8 cellular contexts compared by ENCODE assay signal in genomic region chr20:25042531-25043498, GRCh38. TPM values are rescaled to one million over a fixed set of nuclear protein-coding genes. Genes with fewer than 3 reads are reported as not detected.
DNase-seq lines count a peak whose midpoint lies in the region; ATAC-seq and TF ChIP-seq lines count a peak whose summit lies in the region.

No MANE protein-coding gene starts in this region.

- peak overlapping the region; percentile 84 for H3K27ac ChIP-seq in CD4-positive, CD25-positive, alpha-beta regulatory T cell (ENCODE audit: insufficient read depth, low read length, poor library complexity, severe bottlenecking)
- no peak overlapping the region for H3K27ac ChIP-seq in PC-3 (ENCODE audit: low read length)

- H3K9me3 ChIP-seq in CD4-positive, CD25-positive, alpha-beta regulatory T cell (ENCODE audit: control insufficient read depth in 2 of 2, low read length in 2 of 2), result no peaks in the 10 kb centered on the region
- no peaks in the 10 kb centered on the region for H3K9me3 ChIP-seq in PC-3 (ENCODE audit: low read length)

- DNase-seq in CD4-positive, CD25-positive, alpha-beta regulatory T cell, result peak; percentile 7 to 82 (median 58)
- peak; percentile 79 for DNase-seq in activated CD4-positive, alpha-beta T cell treated with anti-CD3 and anti-CD28 coated beads, Interleukin-2, amount 10 ng/mL, durations not matched to agents 24 days and 14 days
- DNase-seq in globus pallidus (ENCODE audit: low spot score), result peak; percentile 57
- DNase-seq in stimulated activated naive B cell treated with anti-CD40 and anti-IgM and Interleukin-4, amounts not matched to agents 10 μg/mL and 1 μg/mL and 100 μg/mL, for 72 hours, result peak; percentile 74
- no peak for DNase-seq in superior temporal gyrus (ENCODE audit: extremely low spot score)
- DNase-seq in PC-3, result no peak

- H3K27me3 Mint-ChIP-seq in CD4-positive, CD25-positive, alpha-beta regulatory T cell, result no peaks in the 10 kb centered on the region
- H3K27me3 Mint-ChIP-seq in activated CD4-positive, alpha-beta T cell treated with anti-CD3 and anti-CD28 coated beads, Interleukin-2, amount 10 ng/mL, durations not matched to agents 24 days and 14 days, result no peaks in the 10 kb centered on the region
- H3K27me3 Mint-ChIP-seq in stimulated activated naive B cell treated with anti-CD40 and anti-IgM and Interleukin-4, amounts not matched to agents 10 μg/mL and 1 μg/mL and 100 μg/mL, for 72 hours, result no peaks in the 10 kb centered on the region

- H3F3A ChIP-seq in PC-3 (ENCODE audit: low read length, unreplicated experiment), result no peaks in the 10 kb centered on the region

- no peak overlapping the region for H3K4me3 ChIP-seq in CD4-positive, CD25-positive, alpha-beta regulatory T cell (ENCODE audit: low read depth, low read length)
- H3K4me3 ChIP-seq in PC-3 (ENCODE audit: low read length), result no peak overlapping the region

- TF ChIP-seq CTCF in PC-3 (conservative IDR thresholded peaks at IDR 0.05; ENCODE audit: low read depth, low read length), result no peak

- CTCF ChIA-PET in PC-3 (lab: Charles Lee), result no interaction called here

- H3K36me3 ChIP-seq in CD4-positive, CD25-positive, alpha-beta regulatory T cell (ENCODE audit: control insufficient read depth, insufficient read depth, low read length), result peaks cover 19% of the 10 kb centered on the region
- no peaks in the 10 kb centered on the region for H3K36me3 ChIP-seq in PC-3 (ENCODE audit: low read depth, low read length)

- no peaks in the 10 kb centered on the region for H3K79me2 ChIP-seq in PC-3 (ENCODE audit: low read length)

- no peak overlapping the region for H3K4me2 ChIP-seq in PC-3 (ENCODE audit: low read length)

- H3K27me3 ChIP-seq in CD4-positive, CD25-positive, alpha-beta regulatory T cell (ENCODE audit: control insufficient read depth, insufficient read depth, low read length), result no peaks in the 10 kb centered on the region
- H3K27me3 ChIP-seq in PC-3 (ENCODE audit: low read length), result no peaks in the 10 kb centered on the region

- H3K4me1 ChIP-seq in CD4-positive, CD25-positive, alpha-beta regulatory T cell (ENCODE audit: control insufficient read depth, insufficient read depth, low read length, poor library complexity, severe bottlenecking), result peaks cover 34% of the 10 kb centered on the region
- peaks cover 14% of the 10 kb centered on the region for H3K4me1 ChIP-seq in PC-3 (ENCODE audit: insufficient read depth, low read length)

- peaks cover 4 to 57% (median 19%) of the 10 kb centered on the region in 4 donors for H3K4me1 Mint-ChIP-seq in CD4-positive, CD25-positive, alpha-beta regulatory T cell
- peaks cover 12% of the 10 kb centered on the region for H3K4me1 Mint-ChIP-seq in activated CD4-positive, alpha-beta T cell treated with anti-CD3 and anti-CD28 coated beads, Interleukin-2, amount 10 ng/mL, durations not matched to agents 24 days and 14 days
- H3K4me1 Mint-ChIP-seq in stimulated activated naive B cell treated with anti-CD40 and anti-IgM and Interleukin-4, amounts not matched to agents 10 μg/mL and 1 μg/mL and 100 μg/mL, for 72 hours, result peaks cover 40 to 67% of the 10 kb centered on the region in 2 donors

- no peaks in the 10 kb centered on the region for H3K9me3 Mint-ChIP-seq in CD4-positive, CD25-positive, alpha-beta regulatory T cell
- H3K9me3 Mint-ChIP-seq in activated CD4-positive, alpha-beta T cell treated with anti-CD3 and anti-CD28 coated beads, Interleukin-2, amount 10 ng/mL, durations not matched to agents 24 days and 14 days, result no peaks in the 10 kb centered on the region
- no peaks in the 10 kb centered on the region for H3K9me3 Mint-ChIP-seq in stimulated activated naive B cell treated with anti-CD40 and anti-IgM and Interleukin-4, amounts not matched to agents 10 μg/mL and 1 μg/mL and 100 μg/mL, for 72 hours

- H3K9me2 ChIP-seq in PC-3 (replicated peaks; ENCODE audit: low read length), result no peaks in the 10 kb centered on the region

- peak overlapping the region in 3 of 4 donors; percentile 79 to 89 (median 81) for H3K4me3 Mint-ChIP-seq in CD4-positive, CD25-positive, alpha-beta regulatory T cell
- peak overlapping the region; percentile 36 for H3K4me3 Mint-ChIP-seq in activated CD4-positive, alpha-beta T cell treated with anti-CD3 and anti-CD28 coated beads, Interleukin-2, amount 10 ng/mL, durations not matched to agents 24 days and 14 days
- H3K4me3 Mint-ChIP-seq in stimulated activated naive B cell treated with anti-CD40 and anti-IgM and Interleukin-4, amounts not matched to agents 10 μg/mL and 1 μg/mL and 100 μg/mL, for 72 hours, result peak overlapping the region; percentile 69 to 75

- H3K36me3 Mint-ChIP-seq in CD4-positive, CD25-positive, alpha-beta regulatory T cell, result no peaks in the 10 kb centered on the region
- peaks cover 7% of the 10 kb centered on the region for H3K36me3 Mint-ChIP-seq in activated CD4-positive, alpha-beta T cell treated with anti-CD3 and anti-CD28 coated beads, Interleukin-2, amount 10 ng/mL, durations not matched to agents 24 days and 14 days (ENCODE audit: low read depth)
- peaks cover 8 to 18% of the 10 kb centered on the region in 2 donors for H3K36me3 Mint-ChIP-seq in stimulated activated naive B cell treated with anti-CD40 and anti-IgM and Interleukin-4, amounts not matched to agents 10 μg/mL and 1 μg/mL and 100 μg/mL, for 72 hours

- no peak overlapping the region for H3K9ac ChIP-seq in PC-3 (ENCODE audit: low read length)

- H4K20me1 ChIP-seq in PC-3 (ENCODE audit: low read length), result no peaks in the 10 kb centered on the region

- peak; percentile 77 to 84 for ATAC-seq in CD4-positive, CD25-positive, alpha-beta regulatory T cell (ENCODE audit: low read depth in 2 of 2)
- ATAC-seq in GM19438 (IDR thresholded peaks at IDR 0.05; ENCODE audit: low read depth, unreplicated experiment) (peak; percentile 93), HG03378 (IDR thresholded peaks at IDR 0.05; ENCODE audit: unreplicated experiment) (peak; percentile 95), PC-3 (no peak)
- peak; percentile 90 to 92 for ATAC-seq in stimulated activated naive B cell treated with anti-CD40 and anti-IgM and Interleukin-4, amounts not matched to agents 10 μg/mL and 1 μg/mL and 100 μg/mL, for 72 hours (replicated peaks)

- POLR2A ChIA-PET in PC-3 (lab: Charles Lee; ENCODE audit: unreplicated experiment), result no interaction called here

- no TSS peak for BruUV-seq in PC-3 (replicated peaks; lab: Mats Ljungman, UMichigan)

- peak overlapping the region; percentile 90 to 99 (median 98) for H3K27ac Mint-ChIP-seq in CD4-positive, CD25-positive, alpha-beta regulatory T cell
- peak overlapping the region; percentile 86 for H3K27ac Mint-ChIP-seq in activated CD4-positive, alpha-beta T cell treated with anti-CD3 and anti-CD28 coated beads, Interleukin-2, amount 10 ng/mL, durations not matched to agents 24 days and 14 days
- H3K27ac Mint-ChIP-seq in stimulated activated naive B cell treated with anti-CD40 and anti-IgM and Interleukin-4, amounts not matched to agents 10 μg/mL and 1 μg/mL and 100 μg/mL, for 72 hours, result peak overlapping the region; percentile 95

- H2AFZ ChIP-seq in PC-3 (ENCODE audit: low read length), result no peak overlapping the region

- intact Hi-C loops in activated CD4-positive, alpha-beta T cell treated with anti-CD3 and anti-CD28 coated beads, Interleukin-2, amount 10 ng/mL, durations not matched to agents 24 days and 14 days (cut with micrococcal nuclease), result no loop called here
- intact Hi-C loops in PC-3 (cut with micrococcal nuclease), result no loop called here

RNA-seq across cellular contexts. Expression of gene ACSS1, which starts 15.1 kb away (rescaled TPM):
- total RNA-seq in CD4-positive, CD25-positive, alpha-beta regulatory T cell, result 38.7 TPM
- 10 to 100 TPM; 39.8 to 47.3 (median 40.9) TPM for polyA plus RNA-seq in CD4-positive, CD25-positive, alpha-beta regulatory T cell
- 13.0 and 13.5 TPM in 2 replicates for total RNA-seq in activated CD4-positive, alpha-beta T cell treated with anti-CD3 and anti-CD28 coated beads, Interleukin-2, amount 10 ng/mL, durations not matched to agents 24 days and 14 days
- 2.3 and 2.4 TPM in 2 replicates for total RNA-seq in PC-3 (2014; rRNA removed)

RNA-seq across cellular contexts. Expression of gene VSX1, which starts 39.1 kb away (rescaled TPM):
- total RNA-seq in CD4-positive, CD25-positive, alpha-beta regulatory T cell, result not detected
- not detected for polyA plus RNA-seq in CD4-positive, CD25-positive, alpha-beta regulatory T cell
- not detected in 2 replicates for total RNA-seq in activated CD4-positive, alpha-beta T cell treated with anti-CD3 and anti-CD28 coated beads, Interleukin-2, amount 10 ng/mL, durations not matched to agents 24 days and 14 days
- not detected in 2 replicates for total RNA-seq in PC-3 (2014; rRNA removed)

RNA-seq across cellular contexts. Expression of gene APMAP, which starts 50.3 kb away (rescaled TPM):
- 28.2 TPM for total RNA-seq in CD4-positive, CD25-positive, alpha-beta regulatory T cell
- polyA plus RNA-seq in CD4-positive, CD25-positive, alpha-beta regulatory T cell, result 10 to 100 TPM; 68.4 to 83.2 (median 72.4) TPM
- 56.4 and 56.8 TPM in 2 replicates for total RNA-seq in activated CD4-positive, alpha-beta T cell treated with anti-CD3 and anti-CD28 coated beads, Interleukin-2, amount 10 ng/mL, durations not matched to agents 24 days and 14 days
- 134 and 137 TPM in 2 replicates for total RNA-seq in PC-3 (2014; rRNA removed)

Comparison
In these comparisons a context has a peak if more than half of its experiments do, and no peak if none do; other contexts are left out.
1. DNase-seq: peak in CD4-positive, CD25-positive, alpha-beta regulatory T cell (3 of 3), activated CD4-positive, alpha-beta T cell treated with anti-CD3 and anti-CD28 coated beads, Interleukin-2, amount 10 ng/mL, durations not matched to agents 24 days and 14 days (single experiment), globus pallidus (single experiment) and stimulated activated naive B cell treated with anti-CD40 and anti-IgM and Interleukin-4, amounts not matched to agents 10 μg/mL and 1 μg/mL and 100 μg/mL, for 72 hours (single experiment); none in superior temporal gyrus (single experiment) and PC-3 (single experiment).
2. Peak in every context shown above with its lines, with median percentiles within 50 percentile points of each other: H3K27ac Mint-ChIP-seq and H3K4me3 Mint-ChIP-seq.